8 cellular contexts compared by ENCODE assay signal in genomic region chr11:127003260-127003981, GRCh38. TPM values are rescaled to one million over a fixed set of nuclear protein-coding genes. Genes with fewer than 3 reads are reported as not detected.
DNase-seq lines count a peak whose midpoint lies in the region; ATAC-seq and TF ChIP-seq lines count a peak whose summit lies in the region.

No MANE protein-coding gene starts in this region.

- H3K4me3 ChIP-seq in HUES64 (ENCODE audit: low read length) (peak overlapping the region; percentile 69), iPS-11a (ENCODE audit: low read depth, low read length) (peak overlapping the region; percentile 48), transverse colon (peak overlapping the region in 1 of 4 donors; percentile 3)

- no peak for TF ChIP-seq EP300 in transverse colon (IDR thresholded peaks at IDR 0.05; ENCODE audit: low read depth)

- no peaks in the 10 kb centered on the region for H3K36me3 Mint-ChIP-seq in WTC11
- H3K36me3 Mint-ChIP-seq in T-helper 2 cell treated with Interferon-gamma antibody and Interleukin-4, amounts not matched to agents 5 μg/mL and 100 μg/mL, for 36 hours (ENCODE audit: low read depth), result no peaks in the 10 kb centered on the region

- no peak overlapping the region for H3K27ac Mint-ChIP-seq in WTC11
- H3K27ac Mint-ChIP-seq in T-helper 2 cell treated with Interferon-gamma antibody and Interleukin-4, amounts not matched to agents 5 μg/mL and 100 μg/mL, for 36 hours, result no peak overlapping the region

- peaks cover 18% of the 10 kb centered on the region for H3K27me3 Mint-ChIP-seq in WTC11 (ENCODE audit: low read depth)
- peaks cover 26% of the 10 kb centered on the region for H3K27me3 Mint-ChIP-seq in T-helper 2 cell treated with Interferon-gamma antibody and Interleukin-4, amounts not matched to agents 5 μg/mL and 100 μg/mL, for 36 hours (ENCODE audit: low read depth)

- peak overlapping the region; percentile 71 for H3K4me3 Mint-ChIP-seq in WTC11
- no peak overlapping the region for H3K4me3 Mint-ChIP-seq in T-helper 2 cell treated with Interferon-gamma antibody and Interleukin-4, amounts not matched to agents 5 μg/mL and 100 μg/mL, for 36 hours

- H3K4me1 ChIP-seq in HUES64 (ENCODE audit: insufficient read depth, low read length), result peaks cover 22% of the 10 kb centered on the region
- H3K4me1 ChIP-seq in transverse colon, result peaks cover 0 to 15% (median 12%) of the 10 kb centered on the region in 4 donors

- H3K9me3 ChIP-seq in HUES64 (ENCODE audit: insufficient read depth, low read depth, low read length) (no peaks in the 10 kb centered on the region), transverse colon (no peaks in the 10 kb centered on the region)

- in situ Hi-C loops in transverse colon (cut with MboI; ENCODE audit: low pct_ligation_motif_present in 1 of 4, low pct_unique_long_range_greater_than_20kb in 1 of 4, low sequenced_read_pairs in 3 of 4), result no loop called here

- H3K9ac ChIP-seq in HUES64 (ENCODE audit: low read depth, low read length), result peak overlapping the region; percentile 44

- no peaks in the 10 kb centered on the region for H3K9me3 Mint-ChIP-seq in WTC11
- H3K9me3 Mint-ChIP-seq in T-helper 2 cell treated with Interferon-gamma antibody and Interleukin-4, amounts not matched to agents 5 μg/mL and 100 μg/mL, for 36 hours, result no peaks in the 10 kb centered on the region

- TF ChIP-seq CTCF in WTC11 (IDR thresholded peaks at IDR 0.05), result peak; percentile 15; the same call in 1 of the 2 replicates
- peak in 4 of 5 experiments; percentile 7 to 36 (median 21) for TF ChIP-seq CTCF in transverse colon (IDR thresholded peaks at IDR 0.05)

- H3K36me3 ChIP-seq in HUES64 (ENCODE audit: insufficient read depth, low read length) (no peaks in the 10 kb centered on the region), transverse colon (no peaks in the 10 kb centered on the region)

- no peak for TF ChIP-seq POLR2A in transverse colon (IDR thresholded peaks at IDR 0.05)

- peaks cover 29% of the 10 kb centered on the region for H3K4me1 Mint-ChIP-seq in WTC11
- H3K4me1 Mint-ChIP-seq in T-helper 2 cell treated with Interferon-gamma antibody and Interleukin-4, amounts not matched to agents 5 μg/mL and 100 μg/mL, for 36 hours (ENCODE audit: low read depth), result no peaks in the 10 kb centered on the region

- H3K27me3 ChIP-seq in HUES64 (ENCODE audit: insufficient read depth, low read length), result peaks cover 72% of the 10 kb centered on the region
- peaks cover 82% of the 10 kb centered on the region for H3K27me3 ChIP-seq in transverse colon

- CTCF ChIA-PET in WTC11 (lab: Charles Lee), result interaction anchor here (0.7 to 5.6 kb wide), 7 partner anchors 13 to 397 kb away, joined by 3 to 66 read pairs (median 4); no protein-coding TSS in a partner anchor

- DNase-seq in D341Med (ENCODE audit: low spot score), result peak; percentile 69
- peak; percentile 83 for DNase-seq in WTC11 (ENCODE audit: low spot score)
- no peak for DNase-seq in transverse colon
- DNase-seq in T-helper 2 cell treated with Interferon-gamma antibody and Interleukin-4, amounts not matched to agents 5 μg/mL and 100 μg/mL, for 36 hours (ENCODE audit: low spot score), result no peak
- DNase-seq in pons (ENCODE audit: low spot score), result no peak

- H3K27ac ChIP-seq in HUES64 (ENCODE audit: low read depth, low read length) (no peak overlapping the region), transverse colon (no peak overlapping the region)

- ATAC-seq in WTC11 (peak; percentile 85), GM21723 (IDR thresholded peaks at IDR 0.05; ENCODE audit: unreplicated experiment) (no peak)

- 1% methylated on average over 62 of the region's 62 CpGs for WGBS in HUES64
- 4% methylated on average over 33 of the region's 62 CpGs; no CpG with 5 or more reads in 1 of the 2 donors for WGBS in transverse colon (ENCODE audit: low coverage in 1 of 2), 2 donors

- POLR2A ChIA-PET in WTC11 (lab: Charles Lee), result interaction anchor here (0.6 kb wide), 1 partner anchor 13 kb away, joined by 4 read pairs; no protein-coding TSS in a partner anchor

- intact Hi-C loops in transverse colon (cut with DNase I; ENCODE audit: low total_unique reads), result loop anchor here (5.0 kb wide), 1 partner anchor 1506 kb away; the partner anchor contains the start of gene FEZ1

TF ChIP-seq in WTC11, 78 proteins besides CTCF, POLR2A, EP300 and RAD21 (continues in another document):
- TF ChIP-seq MLX (CRISPR knock-in tag; IDR thresholded peaks at IDR 0.05) (no peak), CDX4 (CRISPR knock-in tag; IDR thresholded peaks at IDR 0.05; ENCODE audit: borderline replicate concordance) (no peak), ELF4 (CRISPR knock-in tag; IDR thresholded peaks at IDR 0.05; ENCODE audit: low read depth) (no peak), TEAD4 (CRISPR knock-in tag; IDR thresholded peaks at IDR 0.05) (no peak), ZNF232 (CRISPR knock-in tag; IDR thresholded peaks at IDR 0.05) (no peak), ZNF425 (CRISPR knock-in tag; conservative IDR thresholded peaks at IDR 0.05) (no peak), TCF7 (CRISPR knock-in tag; IDR thresholded peaks at IDR 0.05; ENCODE audit: low read depth) (no peak), ZBTB21 (CRISPR knock-in tag; IDR thresholded peaks at IDR 0.05; ENCODE audit: borderline replicate concordance) (no peak), TP53 (CRISPR knock-in tag; IDR thresholded peaks at IDR 0.05) (no peak), ZNF121 (CRISPR knock-in tag; IDR thresholded peaks at IDR 0.05) (no peak), SOX15 (CRISPR knock-in tag; IDR thresholded peaks at IDR 0.05) (no peak), FOXK1 (CRISPR knock-in tag; IDR thresholded peaks at IDR 0.05) (no peak; the same call in 1 of the 2 replicates), ZNF219 (CRISPR knock-in tag; IDR thresholded peaks at IDR 0.05; ENCODE audit: borderline replicate concordance) (no peak), AR (CRISPR knock-in tag; IDR thresholded peaks at IDR 0.05) (no peak), IRF2 (CRISPR knock-in tag; IDR thresholded peaks at IDR 0.05; ENCODE audit: borderline replicate concordance, low read depth) (no peak)

RNA-seq across cellular contexts. Expression of gene KIRREL3, which starts 2.9 kb away (rescaled TPM):
- 0.35 TPM for polyA plus RNA-seq in HUES64 (2013, experiment 1 of 2)
- polyA plus RNA-seq in HUES64 (2013, experiment 2 of 2), result 0.95 TPM
- total RNA-seq in WTC11 (2021) (0.59 to 1.1 TPM (median 0.76 TPM) in 3 replicates), transverse colon (10 to 100 TPM in 1 of 4 donors, 1 to 10 TPM in 1, under 1 TPM in 1, not detected in 1; 0.82 to 15.7 (median 1.4) TPM)

Comparison
In these comparisons a context has a peak if more than half of its experiments do, and no peak if none do; other contexts are left out.
1. DNase-seq: peak in D341Med (single experiment) and WTC11 (single experiment); none in transverse colon (single experiment), T-helper 2 cell treated with Interferon-gamma antibody and Interleukin-4, amounts not matched to agents 5 μg/mL and 100 μg/mL, for 36 hours (single experiment) and pons (single experiment).